1 cellular context compared by ENCODE assay signal in genomic region chr1:212118167-212118871, GRCh38.
TF ChIP-seq lines count a peak whose summit lies in the region.

No MANE protein-coding gene starts in this region.

TF ChIP-seq in IMR-90, 13 proteins besides CTCF, POLR2A, EP300 and RAD21 (continued from another document):
- TF ChIP-seq ELK1 (IDR thresholded peaks at IDR 0.05; ENCODE audit: borderline replicate concordance, low read depth, low read length) (no peak), CEBPB (IDR thresholded peaks at IDR 0.05; ENCODE audit: low read depth, low read length) (no peak), USF2 (IDR thresholded peaks at IDR 0.05; ENCODE audit: low read depth, low read length) (no peak), SMC3 (IDR thresholded peaks at IDR 0.05; ENCODE audit: low read depth, low read length) (no peak), FOS (IDR thresholded peaks at IDR 0.05; ENCODE audit: low read depth, low read length) (no peak), MAFK (IDR thresholded peaks at IDR 0.05; ENCODE audit: low read depth, low read length) (no peak)
